ENCODE assay signal across 1 cellular context in the genomic region with DNA sequence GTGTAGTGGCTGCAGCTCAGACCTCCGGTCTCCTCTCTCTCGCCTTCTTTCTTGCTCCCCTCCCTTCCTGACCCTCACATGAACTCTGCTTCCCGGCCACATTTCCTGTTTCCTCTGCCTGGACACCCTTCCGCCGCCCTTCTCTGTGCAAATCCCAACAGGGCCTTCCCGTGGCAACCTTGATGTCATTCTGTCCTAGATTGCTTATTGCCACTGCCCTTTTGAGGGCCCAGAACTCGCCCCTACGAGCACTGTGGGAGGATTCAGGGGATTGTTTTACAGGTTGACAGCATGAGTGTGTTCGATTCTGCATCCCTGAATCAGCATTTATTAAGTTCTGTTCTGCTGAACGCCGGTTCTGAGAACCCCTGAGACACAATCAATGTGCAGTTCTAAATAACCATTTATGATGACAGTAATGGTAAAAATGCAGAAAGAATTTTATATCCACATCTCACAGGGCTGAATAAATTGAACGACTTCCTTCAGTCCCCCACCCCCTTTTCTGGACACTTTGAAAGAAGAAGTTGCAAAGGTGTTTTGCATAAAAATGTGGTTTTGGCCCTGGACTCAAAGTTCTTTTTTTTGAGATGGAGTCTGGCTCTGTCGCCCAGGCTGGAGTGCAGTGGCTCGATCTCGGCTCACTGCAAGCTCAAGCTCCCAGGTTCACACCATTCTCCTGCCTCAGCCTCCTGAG.
TF ChIP-seq lines count a peak whose summit lies in the region.

No MANE protein-coding gene starts in this region.

TF ChIP-seq in K562, 482 proteins besides CTCF, POLR2A, EP300 and RAD21 (continued from another document):
- TF ChIP-seq SNAPC5 (CRISPR knock-in tag; IDR thresholded peaks at IDR 0.05), result no peak
- no peak for TF ChIP-seq TRIM28 (IDR thresholded peaks at IDR 0.05)
- TF ChIP-seq THRB (CRISPR knock-in tag; conservative IDR thresholded peaks at IDR 0.05), result no peak
- no peak for TF ChIP-seq RBM17 (IDR thresholded peaks at IDR 0.05; ENCODE audit: borderline replicate concordance, low read depth, low read length)
- peak in 1 of 2 experiments; percentile 42; a peak in 1 of 4 replicates for TF ChIP-seq HDAC1 (IDR thresholded peaks at IDR 0.05)
- TF ChIP-seq ZNF146 (CRISPR knock-in tag; IDR thresholded peaks at IDR 0.05; ENCODE audit: unreplicated experiment), result no peak
- TF ChIP-seq THRAP3 (IDR thresholded peaks at IDR 0.05; ENCODE audit: borderline replicate concordance), result no peak
- TF ChIP-seq ZBED1 (IDR thresholded peaks at IDR 0.05), result no peak
- TF ChIP-seq HOMEZ (CRISPR knock-in tag; IDR thresholded peaks at IDR 0.05), result no peak
- TF ChIP-seq, protein P1, sequence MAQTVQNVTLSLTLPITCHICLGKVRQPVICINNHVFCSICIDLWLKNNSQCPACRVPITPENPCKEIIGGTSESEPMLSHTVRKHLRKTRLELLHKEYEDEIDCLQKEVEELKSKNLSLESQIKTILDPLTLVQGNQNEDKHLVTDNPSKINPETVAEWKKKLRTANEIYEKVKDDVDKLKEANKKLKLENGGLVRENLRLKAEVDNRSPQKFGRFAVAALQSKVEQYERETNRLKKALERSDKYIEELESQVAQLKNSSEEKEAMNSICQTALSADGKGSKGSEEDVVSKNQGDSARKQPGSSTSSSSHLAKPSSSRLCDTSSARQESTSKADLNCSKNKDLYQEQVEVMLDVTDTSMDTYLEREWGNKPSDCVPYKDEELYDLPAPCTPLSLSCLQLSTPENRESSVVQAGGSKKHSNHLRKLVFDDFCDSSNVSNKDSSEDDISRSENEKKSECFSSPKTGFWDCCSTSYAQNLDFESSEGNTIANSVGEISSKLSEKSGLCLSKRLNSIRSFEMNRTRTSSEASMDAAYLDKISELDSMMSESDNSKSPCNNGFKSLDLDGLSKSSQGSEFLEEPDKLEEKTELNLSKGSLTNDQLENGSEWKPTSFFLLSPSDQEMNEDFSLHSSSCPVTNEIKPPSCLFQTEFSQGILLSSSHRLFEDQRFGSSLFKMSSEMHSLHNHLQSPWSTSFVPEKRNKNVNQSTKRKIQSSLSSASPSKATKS (CRISPR knock-in tag; IDR thresholded peaks at IDR 0.05), result no peak
- TF ChIP-seq LEF1 (IDR thresholded peaks at IDR 0.05), result 0 out of 2 replicates have a peak, but pooled peaks have one; percentile 31
- TF ChIP-seq ZNF785 (CRISPR knock-in tag; IDR thresholded peaks at IDR 0.05), result no peak
- no peak for TF ChIP-seq ZNF311 (CRISPR knock-in tag; IDR thresholded peaks at IDR 0.05)
- no peak for TF ChIP-seq ETS2 (tag; IDR thresholded peaks at IDR 0.05; ENCODE audit: borderline replicate concordance, poor library complexity, severe bottlenecking)
- TF ChIP-seq CCNT2 (IDR thresholded peaks at IDR 0.05; ENCODE audit: borderline replicate concordance, extremely low read depth, insufficient read length, low read depth, low read length), result no peak
- TF ChIP-seq CREB3L1 (IDR thresholded peaks at IDR 0.05; ENCODE audit: borderline replicate concordance, low read depth), result no peak
- TF ChIP-seq ZNF384 (IDR thresholded peaks at IDR 0.05; ENCODE audit: low read depth, low read length), result no peak
- no peak for TF ChIP-seq POLR3A (IDR thresholded peaks at IDR 0.05; ENCODE audit: borderline replicate concordance, extremely low read depth, insufficient read depth, insufficient read length)
- TF ChIP-seq ZNF778 (CRISPR knock-in tag; IDR thresholded peaks at IDR 0.05), result no peak
- peak; percentile 73 for TF ChIP-seq NR2C1 (IDR thresholded peaks at IDR 0.05)
- peak; percentile 71 for TF ChIP-seq NR2C1 (tag; IDR thresholded peaks at IDR 0.05)
- TF ChIP-seq ZNF764 (CRISPR knock-in tag; IDR thresholded peaks at IDR 0.05; ENCODE audit: low read depth), result no peak
- TF ChIP-seq BCOR (IDR thresholded peaks at IDR 0.05), result peak; percentile 10; the same call in 1 of the 2 replicates
- TF ChIP-seq ZC3H4 (CRISPR knock-in tag; IDR thresholded peaks at IDR 0.05; ENCODE audit: borderline replicate concordance), result no peak
- TF ChIP-seq HNRNPLL (IDR thresholded peaks at IDR 0.05; ENCODE audit: low read depth, low read length, poor library complexity, severe bottlenecking), result no peak
- TF ChIP-seq NCOA4 (IDR thresholded peaks at IDR 0.05; ENCODE audit: partially characterized antibody), result no peak
- no peak for TF ChIP-seq RBM22 (IDR thresholded peaks at IDR 0.05; ENCODE audit: low read depth, low read length, poor library complexity, severe bottlenecking)
- TF ChIP-seq SFPQ (IDR thresholded peaks at IDR 0.05; ENCODE audit: low read depth, low read length), result no peak
- no peak for TF ChIP-seq SREBF1 (IDR thresholded peaks at IDR 0.05; ENCODE audit: borderline replicate concordance, low read depth, low read length)
- no peak for TF ChIP-seq ZNF583 (CRISPR knock-in tag; IDR thresholded peaks at IDR 0.05)
- peak; percentile 83 for TF ChIP-seq MAFG (tag; conservative IDR thresholded peaks at IDR 0.05)
- TF ChIP-seq POLR2H (tag; IDR thresholded peaks at IDR 0.05; ENCODE audit: low read depth), result no peak; the same call in 1 of the 2 replicates
- no peak for TF ChIP-seq ZNF239 (CRISPR knock-in tag; IDR thresholded peaks at IDR 0.05)
- no peak for TF ChIP-seq ZNF57 (CRISPR knock-in tag; IDR thresholded peaks at IDR 0.05)
- no peak for TF ChIP-seq RBM15 (IDR thresholded peaks at IDR 0.05; ENCODE audit: insufficient read depth, low read length)
- no peak for TF ChIP-seq KLF16 (IDR thresholded peaks at IDR 0.05)
- TF ChIP-seq HDAC6 (IDR thresholded peaks at IDR 0.05; ENCODE audit: low read depth, low read length), result no peak
